8 cellular contexts compared by ENCODE assay signal in the genomic region with DNA sequence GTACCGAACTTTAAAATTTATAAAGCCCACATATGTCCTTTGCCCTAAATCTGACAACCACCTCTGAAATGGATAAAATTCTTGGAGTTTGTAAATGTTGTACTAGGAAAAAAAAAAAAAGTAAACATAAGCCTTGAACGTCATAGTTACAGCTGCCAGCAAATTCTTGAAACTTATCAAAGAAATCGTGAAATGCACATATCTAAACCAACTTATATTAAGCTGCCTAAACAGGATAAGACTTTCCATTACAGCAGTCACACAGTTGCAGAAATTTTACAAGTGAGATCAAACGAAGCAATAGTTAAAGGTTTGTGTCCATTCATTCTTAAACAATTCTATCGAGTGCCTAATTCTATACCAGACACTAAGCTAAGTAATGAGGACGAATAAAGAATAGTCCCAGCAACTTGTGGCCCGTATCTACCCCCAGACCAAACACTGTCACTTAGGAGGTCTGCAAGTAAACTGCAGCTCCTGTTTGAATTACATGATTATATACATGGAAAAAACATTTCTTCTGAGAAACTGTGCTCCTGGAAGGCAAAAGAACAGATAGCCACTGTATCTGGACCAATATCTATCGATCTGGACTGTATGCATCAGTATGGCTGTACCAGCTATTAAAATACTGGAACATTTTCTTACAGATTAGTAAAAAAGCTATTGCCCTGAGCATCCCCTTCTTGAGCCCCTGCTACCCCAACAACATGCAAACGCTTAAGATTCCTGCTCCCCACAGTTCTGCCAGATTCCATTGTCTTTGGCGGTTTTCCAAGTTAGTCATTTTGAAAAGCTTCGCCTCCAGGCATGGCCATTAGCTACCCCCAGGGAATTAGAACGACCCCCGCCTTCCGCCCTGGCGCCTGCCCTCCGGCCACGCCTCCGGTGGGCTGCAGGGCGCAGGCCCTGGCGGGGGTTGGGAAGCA. TPM values are rescaled to one million over a fixed set of nuclear protein-coding genes. Genes with fewer than 3 reads are reported as not detected.
DNase-seq lines count a peak whose midpoint lies in the region; ATAC-seq, FAIRE-seq and TF ChIP-seq lines count a peak whose summit lies in the region.

No MANE protein-coding gene starts in this region.

- H3K27ac ChIP-seq in effector memory CD4-positive, alpha-beta T cell (ENCODE audit: insufficient read depth, low read length, poor library complexity, severe bottlenecking) = no peak overlapping the region

- FAIRE-seq in H54 (lab: Jason Lieb, UNC) = no peak

- no peaks in the 10 kb centered on the region for H3K9me3 ChIP-seq in effector memory CD4-positive, alpha-beta T cell (ENCODE audit: control insufficient read depth, low read length)

- peak; percentile 79 for DNase-seq in Daoy (ENCODE audit: low read depth)
- peak; percentile 58 for DNase-seq in NCI-H2227 (lab: John Stamatoyannopoulos, UW; ENCODE audit: unreplicated experiment)
- peak; percentile 76 for DNase-seq in dedifferentiated amniotic fluid mesenchymal stem cell (ENCODE audit: extremely low spot score)
- DNase-seq in mesenteric fat pad (ENCODE audit: low spot score) = peak; percentile 72
- DNase-seq in effector memory CD4-positive, alpha-beta T cell = no peak
- no peak for DNase-seq in H54 (ENCODE audit: insufficient read length, low spot score)
- no peak for DNase-seq in NCI-H510A treated with DMSO at 0.1 percent for 48 hours (lab: John Stamatoyannopoulos, UW)

- H3K27me3 ChIP-seq in effector memory CD4-positive, alpha-beta T cell (replicated peaks; ENCODE audit: control insufficient read depth, insufficient read depth, low read length, poor library complexity, severe bottlenecking) = no peaks in the 10 kb centered on the region

- no peaks in the 10 kb centered on the region for H3K36me3 ChIP-seq in effector memory CD4-positive, alpha-beta T cell (ENCODE audit: control insufficient read depth, insufficient read depth, low read length)

- no peak for ATAC-seq in HG02678 (IDR thresholded peaks at IDR 0.05; ENCODE audit: unreplicated experiment)

- no peak overlapping the region for H3K4me3 ChIP-seq in effector memory CD4-positive, alpha-beta T cell (ENCODE audit: insufficient read depth, low read depth, low read length, poor library complexity, severe bottlenecking)

- peaks cover 4% of the 10 kb centered on the region for H3K4me1 ChIP-seq in effector memory CD4-positive, alpha-beta T cell (ENCODE audit: control insufficient read depth, insufficient read depth, low read length, poor library complexity, severe bottlenecking)

- TF ChIP-seq POLR2A in H54 (IDR thresholded peaks at IDR 0.05; ENCODE audit: low read depth, low read length) = no peak

RNA-seq across cellular contexts. Expression of gene SEC22B, which starts 3.4 kb away (rescaled TPM):
- 51.3 and 54.9 TPM in 2 replicates for total RNA-seq in Daoy (2014; rRNA removed; shearing (Covaris generic))
- total RNA-seq in mesenteric fat pad = 35.1 TPM

Comparison
In these comparisons a context has a peak if more than half of its experiments do, and no peak if none do; other contexts are left out.
1. DNase-seq: peak in Daoy (single experiment), NCI-H2227 (single experiment), dedifferentiated amniotic fluid mesenchymal stem cell (single experiment) and mesenteric fat pad (single experiment); none in effector memory CD4-positive, alpha-beta T cell (0 of 3), H54 (single experiment) and NCI-H510A treated with DMSO at 0.1 percent for 48 hours (single experiment).